ENCODE assay signal across 8 cellular contexts in the genomic region with DNA sequence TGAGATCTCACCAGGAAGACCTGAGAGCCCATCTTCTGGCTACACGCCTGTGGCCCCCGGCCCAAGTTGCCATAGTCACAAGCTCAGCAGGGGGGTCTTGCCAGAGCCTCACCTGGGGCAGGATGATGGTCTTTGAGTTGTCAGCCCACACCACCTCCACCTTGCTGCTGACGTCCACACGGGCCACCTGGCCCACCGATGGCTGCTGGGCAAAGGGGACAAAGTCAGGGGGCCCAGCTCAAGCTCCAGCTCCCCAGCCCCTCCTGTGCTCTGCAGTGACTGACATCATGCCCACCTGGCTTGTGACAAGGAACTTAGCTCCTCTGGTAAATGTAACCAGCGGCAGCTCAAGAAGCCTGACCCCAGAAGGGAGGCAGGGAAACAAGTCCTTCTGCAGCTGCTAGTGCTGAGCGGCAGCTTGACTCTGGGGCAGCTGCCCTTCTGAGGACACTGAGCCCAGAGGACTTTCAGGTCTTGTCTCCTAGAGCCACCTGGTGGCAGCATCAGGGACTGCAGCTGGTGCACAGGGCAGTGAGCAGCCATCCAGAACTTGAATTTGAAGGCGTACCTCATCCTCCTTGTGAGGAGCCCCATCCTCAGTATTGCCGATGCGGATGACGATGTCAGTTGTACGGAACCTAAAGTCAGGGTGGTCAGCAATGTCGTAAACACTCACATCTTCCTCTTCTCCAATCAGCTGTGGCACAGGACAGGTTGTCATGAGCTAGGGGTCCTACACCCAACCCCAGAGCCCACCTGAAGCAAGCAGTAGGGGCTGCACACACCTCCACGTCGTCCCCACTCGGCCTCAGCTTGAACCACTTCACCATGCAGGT. TPM values are rescaled to one million over a fixed set of nuclear protein-coding genes. Genes with fewer than 3 reads are reported as not detected.
DNase-seq lines count a peak whose midpoint lies in the region; ATAC-seq and TF ChIP-seq lines count a peak whose summit lies in the region.

No MANE protein-coding gene starts in this region.

- H3K9me3 Mint-ChIP-seq in activated CD4-positive, alpha-beta memory T cell treated with anti-CD3 and anti-CD28 coated beads for 36 hours, result no peaks in the 10 kb centered on the region

- peaks cover 24% of the 10 kb centered on the region for H3K4me1 ChIP-seq in mesenchymal stem cell (ENCODE audit: control insufficient read depth, insufficient read depth, low read depth, low read length)

- H3K27ac ChIP-seq in C4-2B, result no peak overlapping the region
- no peak overlapping the region for H3K27ac ChIP-seq in mesenchymal stem cell (ENCODE audit: low read length, poor library complexity, severe bottlenecking)

- peaks cover 76 to 84% of the 10 kb centered on the region in 2 experiments for H3K36me3 ChIP-seq in mesenchymal stem cell (ENCODE audit: control insufficient read depth in 1 of 2, insufficient read depth in 2 of 2, low read depth in 1 of 2, low read length in 2 of 2)

- no peak overlapping the region for H2AFZ ChIP-seq in mesenchymal stem cell (ENCODE audit: low read depth, low read length)

- ATAC-seq in HG02763 (IDR thresholded peaks at IDR 0.05; ENCODE audit: unreplicated experiment), result no peak

- H3K27me3 Mint-ChIP-seq in activated CD4-positive, alpha-beta memory T cell treated with anti-CD3 and anti-CD28 coated beads for 36 hours, result no peaks in the 10 kb centered on the region

- H4K8ac ChIP-seq in mesenchymal stem cell (ENCODE audit: low read length), result no peak overlapping the region

- H3K27me3 ChIP-seq in mesenchymal stem cell (ENCODE audit: control insufficient read depth in 1 of 2, insufficient read depth in 1 of 2, low read length in 2 of 2), result no peaks in the 10 kb centered on the region

- H3K4me3 Mint-ChIP-seq in activated CD4-positive, alpha-beta memory T cell treated with anti-CD3 and anti-CD28 coated beads for 36 hours, result no peak overlapping the region

- peaks cover 48% of the 10 kb centered on the region for H3K36me3 Mint-ChIP-seq in activated CD4-positive, alpha-beta memory T cell treated with anti-CD3 and anti-CD28 coated beads for 36 hours

- no peak overlapping the region for H3K9ac ChIP-seq in mesenchymal stem cell (ENCODE audit: low read length)

- no peak overlapping the region for H3K4me2 ChIP-seq in mesenchymal stem cell (ENCODE audit: low read length, poor library complexity, severe bottlenecking)

- H3K23ac ChIP-seq in mesenchymal stem cell (ENCODE audit: low read length in 2 of 2), result no peak overlapping the region

- no peak overlapping the region for H2BK12ac ChIP-seq in mesenchymal stem cell (ENCODE audit: low read length in 2 of 2)

- H2BK5ac ChIP-seq in mesenchymal stem cell (ENCODE audit: low read depth, low read length, poor library complexity, severe bottlenecking), result no peak overlapping the region

- WGBS in mesenchymal stem cell, result 58% methylated on average over 16 of the region's 16 CpGs

- H2BK15ac ChIP-seq in mesenchymal stem cell (ENCODE audit: low read depth, poor library complexity, severe bottlenecking), result no peak overlapping the region

- no peak overlapping the region for H3K18ac ChIP-seq in mesenchymal stem cell (ENCODE audit: low read depth in 1 of 2, low read length in 2 of 2)

- no peak overlapping the region for H2AK5ac ChIP-seq in mesenchymal stem cell (ENCODE audit: low read length, severe bottlenecking)

- no peak overlapping the region for H3K27ac Mint-ChIP-seq in activated CD4-positive, alpha-beta memory T cell treated with anti-CD3 and anti-CD28 coated beads for 36 hours

- POLR2A ChIA-PET in activated CD4-positive, alpha-beta memory T cell treated with anti-CD3 and anti-CD28 coated beads for 36 hours (lab: Charles Lee), result interaction anchor here (1.1 to 1.4 kb wide), 2 partner anchors 11 to 44 kb away, joined by 3 read pairs; partner anchors contain the start of gene PRPSAP1

- H4K91ac ChIP-seq in mesenchymal stem cell (ENCODE audit: low read length), result no peak overlapping the region

- no peaks in the 10 kb centered on the region for H3K9me3 ChIP-seq in mesenchymal stem cell (ENCODE audit: control insufficient read depth, low read length)

- H2BK120ac ChIP-seq in mesenchymal stem cell (ENCODE audit: low read depth, low read length), result no peak overlapping the region

- DNase-seq in HFF-Myc (ENCODE audit: extremely low read depth, low read depth) (peak; percentile 72), NCI-H774 (lab: John Stamatoyannopoulos, UW) (peak; percentile 89), mesenchymal stem cell (peak; percentile 82)
- peak; percentile 90 for DNase-seq in activated CD4-positive, alpha-beta memory T cell treated with anti-CD3 and anti-CD28 coated beads for 36 hours
- peak; percentile 84 for DNase-seq in effector CD4-positive, alpha-beta T cell
- peak; percentile 58 to 69 for DNase-seq in stimulated activated CD8-positive, alpha-beta memory T cell treated with anti-CD3 and anti-CD28 coated beads, Interleukin-15, amount 100 ng/mL, for 4 hours (ENCODE audit: low read depth in 2 of 2)

- H3K14ac ChIP-seq in mesenchymal stem cell (ENCODE audit: low read length in 2 of 2), result no peak overlapping the region

- peak; percentile 95 for TF ChIP-seq CTCF in C4-2B (conservative IDR thresholded peaks at IDR 0.05)
- TF ChIP-seq CTCF in HFF-Myc (IDR thresholded peaks at IDR 0.05; ENCODE audit: low read depth, low read length, missing control alignments), result peak; percentile 93

- H3K4ac ChIP-seq in mesenchymal stem cell (ENCODE audit: low read depth in 1 of 2, low read length in 2 of 2), result no peak overlapping the region

- no peaks in the 10 kb centered on the region for H3K4me1 Mint-ChIP-seq in activated CD4-positive, alpha-beta memory T cell treated with anti-CD3 and anti-CD28 coated beads for 36 hours (ENCODE audit: low read depth)

- peaks cover 8% of the 10 kb centered on the region for H3K79me1 ChIP-seq in mesenchymal stem cell (replicated peaks; ENCODE audit: low read length, poor library complexity, severe bottlenecking)

- H3K4me3 ChIP-seq in HFF-Myc (replicated peaks; ENCODE audit: low read depth, low read length) (no peak overlapping the region), mesenchymal stem cell (ENCODE audit: insufficient read depth in 1 of 2, low read depth in 1 of 2, low read length in 2 of 2) (no peak overlapping the region)

- CTCF ChIA-PET in activated CD4-positive, alpha-beta memory T cell treated with anti-CD3 and anti-CD28 coated beads for 36 hours (lab: Charles Lee), result interaction anchor here (0.6 to 6.8 kb wide), 70 partner anchors 10 to 433 kb away, joined by 3 to 152 read pairs (median 4); partner anchors contain the start of genes PRPSAP1, QRICH2, RHBDF2 and SPHK1

- intact Hi-C loops in activated CD4-positive, alpha-beta memory T cell treated with anti-CD3 and anti-CD28 coated beads for 36 hours (cut with micrococcal nuclease), result loop anchor here (1.0 kb wide), 1 partner anchor 95 kb away; no protein-coding TSS in a partner anchor

RNA-seq across cellular contexts. Expression of gene SPHK1, which starts 13.5 kb away (rescaled TPM):
- total RNA-seq in activated CD4-positive, alpha-beta memory T cell treated with anti-CD3 and anti-CD28 coated beads for 36 hours, result 10 to 100 TPM in 1 of 2 experiments, 1 to 10 TPM in 1; 9.9 to 11.4 TPM
- 5.4 TPM for polyA plus RNA-seq in mesenchymal stem cell (2013, experiment 1 of 2)
- polyA plus RNA-seq in mesenchymal stem cell (2013, experiment 2 of 2), result 5.4 TPM

RNA-seq across cellular contexts. Expression of gene PRPSAP1, which starts 44.2 kb away (rescaled TPM):
- 10 to 100 TPM; 40.1 to 42.1 TPM for total RNA-seq in activated CD4-positive, alpha-beta memory T cell treated with anti-CD3 and anti-CD28 coated beads for 36 hours
- polyA plus RNA-seq in mesenchymal stem cell (2013, experiment 1 of 2), result 20.6 TPM
- polyA plus RNA-seq in mesenchymal stem cell (2013, experiment 2 of 2), result 19.8 TPM

RNA-seq across cellular contexts. Expression of gene UBE2O, which starts 55.0 kb away (rescaled TPM):
- 10 to 100 TPM; 24.5 to 25.2 TPM for total RNA-seq in activated CD4-positive, alpha-beta memory T cell treated with anti-CD3 and anti-CD28 coated beads for 36 hours
- polyA plus RNA-seq in mesenchymal stem cell (2013, experiment 1 of 2), result 7.8 TPM
- polyA plus RNA-seq in mesenchymal stem cell (2013, experiment 2 of 2), result 6.8 TPM
